20 cellular contexts compared by ENCODE assay signal in the genomic region with DNA sequence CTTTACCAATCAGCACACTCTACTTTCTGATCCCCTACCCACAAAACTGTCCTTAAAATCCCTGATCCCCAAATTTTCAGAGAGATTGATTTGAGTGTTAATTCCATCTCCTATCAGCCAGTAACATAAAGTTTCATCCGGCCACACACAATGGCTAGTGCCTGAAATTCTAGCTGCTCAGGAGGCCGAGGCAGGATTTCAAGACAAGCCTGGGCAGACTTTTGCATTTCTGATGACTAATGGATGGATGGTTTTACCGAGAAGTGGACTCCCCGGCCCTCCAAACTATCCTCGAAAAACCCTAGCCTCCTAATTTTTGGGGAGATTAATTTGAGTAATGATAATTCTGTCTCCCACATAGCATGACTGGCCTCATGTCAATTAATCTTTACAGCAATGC.
DNase-seq lines count a peak whose midpoint lies in the region; ATAC-seq and TF ChIP-seq lines count a peak whose summit lies in the region.
"Had no signal": no experiment of that assay in that cellular context is flagged by ENCODE, and none has a peak within 500 bp of the region (broad histone marks: within the 10 kb centered on the region; RNA-seq: fewer than 3 reads in every experiment).

No MANE protein-coding gene starts in this region.

- ATAC-seq in RWPE2 (ENCODE audit: low read depth), result peak; percentile 80; the same call in 2 of the 3 replicates
- ATAC-seq in activated T-helper 17 cell treated with anti-CD3 and anti-CD28 coated beads, Interleukin-2, amount 50 U/mL, for 72 hours (replicated peaks), result no peak
- ATAC-seq in left lung, result no peak

- no peaks in the 10 kb centered on the region for H3K36me3 Mint-ChIP-seq in activated T-helper 17 cell treated with anti-CD3 and anti-CD28 coated beads, Interleukin-2, amount 50 U/mL, for 72 hours (ENCODE audit: low read depth)
- no peaks in the 10 kb centered on the region for H3K36me3 Mint-ChIP-seq in glutamatergic neuron (ENCODE audit: unreplicated experiment)
- H3K36me3 Mint-ChIP-seq: IgD-negative memory B cell had no signal

- no peaks in the 10 kb centered on the region for H3K4me1 Mint-ChIP-seq in activated T-helper 17 cell treated with anti-CD3 and anti-CD28 coated beads, Interleukin-2, amount 50 U/mL, for 72 hours
- peaks cover 2% of the 10 kb centered on the region for H3K4me1 Mint-ChIP-seq in glutamatergic neuron (ENCODE audit: low read depth, unreplicated experiment)
- H3K4me1 Mint-ChIP-seq: IgD-negative memory B cell had no signal

- H3K4me1 ChIP-seq in A673 (ENCODE audit: insufficient read depth, low read length, poor library complexity, severe bottlenecking) (peaks cover 48% of the 10 kb centered on the region), RWPE2 (ENCODE audit: insufficient read depth, poor library complexity, severe bottlenecking) (no peaks in the 10 kb centered on the region), left lung (no peaks in the 10 kb centered on the region)

- H3K9me3 Mint-ChIP-seq in activated T-helper 17 cell treated with anti-CD3 and anti-CD28 coated beads, Interleukin-2, amount 50 U/mL, for 72 hours, result no peaks in the 10 kb centered on the region
- no peaks in the 10 kb centered on the region for H3K9me3 Mint-ChIP-seq in glutamatergic neuron (ENCODE audit: unreplicated experiment)
- H3K9me3 Mint-ChIP-seq: IgD-negative memory B cell had no signal

- peaks cover 5% of the 10 kb centered on the region for H3K27me3 Mint-ChIP-seq in activated T-helper 17 cell treated with anti-CD3 and anti-CD28 coated beads, Interleukin-2, amount 50 U/mL, for 72 hours
- H3K27me3 Mint-ChIP-seq in glutamatergic neuron (ENCODE audit: unreplicated experiment), result no peaks in the 10 kb centered on the region

- no TSS peak for BruUV-seq in A673 (replicated peaks; lab: Mats Ljungman, UMichigan)

- H3K27ac ChIP-seq in A673 (ENCODE audit: low read depth, low read length, poor library complexity, severe bottlenecking), result peak overlapping the region; percentile 99
- H3K27ac ChIP-seq in RWPE2 (ENCODE audit: poor library complexity, severe bottlenecking), result no peak overlapping the region
- H3K27ac ChIP-seq in left lung, result no peak overlapping the region

- H3K27me3 ChIP-seq in A673 (replicated peaks; ENCODE audit: insufficient read depth, low read depth, low read length, poor library complexity) (no peaks in the 10 kb centered on the region), RWPE2 (ENCODE audit: insufficient read depth, poor library complexity, severe bottlenecking) (no peaks in the 10 kb centered on the region), left lung (no peaks in the 10 kb centered on the region)

- POLR2A ChIA-PET in A673 (lab: Charles Lee; ENCODE audit: low non-redundant PET), result no interaction called here

- H3K9me3 ChIP-seq in A673 (ENCODE audit: low read depth, low read length, poor library complexity, severe bottlenecking), result peaks cover 15% of the 10 kb centered on the region
- no peaks in the 10 kb centered on the region for H3K9me3 ChIP-seq in RWPE2 (ENCODE audit: severe bottlenecking)
- no peaks in the 10 kb centered on the region for H3K9me3 ChIP-seq in left lung

- TF ChIP-seq CTCF in A673 (conservative IDR thresholded peaks at IDR 0.05; ENCODE audit: low read depth, low read length) (no peak), RWPE2 (IDR thresholded peaks at IDR 0.05; ENCODE audit: poor library complexity, severe bottlenecking) (no peak), epithelial cell of esophagus (IDR thresholded peaks at IDR 0.05; ENCODE audit: insufficient read depth, low read depth, low read length, missing control alignments) (no peak), glutamatergic neuron (IDR thresholded peaks at IDR 0.05; ENCODE audit: partially characterized antibody, unreplicated experiment) (no peak), left lung (IDR thresholded peaks at IDR 0.05) (no peak)

- H3K36me3 ChIP-seq in A673 (ENCODE audit: insufficient read depth, low read length, poor library complexity, severe bottlenecking) (peaks cover 8% of the 10 kb centered on the region), RWPE2 (ENCODE audit: low read depth) (no peaks in the 10 kb centered on the region), left lung (no peaks in the 10 kb centered on the region)

- no peak overlapping the region for H3K4me3 Mint-ChIP-seq in activated T-helper 17 cell treated with anti-CD3 and anti-CD28 coated beads, Interleukin-2, amount 50 U/mL, for 72 hours
- H3K4me3 Mint-ChIP-seq in glutamatergic neuron (ENCODE audit: unreplicated experiment), result no peak overlapping the region
- H3K4me3 Mint-ChIP-seq: IgD-negative memory B cell had no signal

- no peak overlapping the region for H3K27ac Mint-ChIP-seq in activated T-helper 17 cell treated with anti-CD3 and anti-CD28 coated beads, Interleukin-2, amount 50 U/mL, for 72 hours
- no peak overlapping the region for H3K27ac Mint-ChIP-seq in glutamatergic neuron (ENCODE audit: unreplicated experiment)
- H3K27ac Mint-ChIP-seq: IgD-negative memory B cell had no signal

- intact Hi-C loops in A673 (cut with micrococcal nuclease; ENCODE audit: unreplicated experiment), result loop anchor here (5.0 to 10.0 kb wide), 5 partner anchors 194 to 1741 kb away; no protein-coding TSS in a partner anchor
- intact Hi-C loops in left lung (cut with DNase I), result no loop called here

- CTCF ChIA-PET in A673 (lab: Charles Lee), result no interaction called here

- peak; percentile 37 for DNase-seq in A673 (ENCODE audit: low spot score)
- DNase-seq in HPDE6-E6E7 (ENCODE audit: extremely low spot score), result peak; percentile 44
- no peak for DNase-seq in RWPE2 (ENCODE audit: low spot score)
- DNase-seq in epithelial cell of esophagus (ENCODE audit: low read depth), result peak; percentile 63
- DNase-seq in HUDEP-2 (lab: John Stamatoyannopoulos, UW; ENCODE audit: unreplicated experiment in 76 of 76), result no peak
- DNase-seq in glutamatergic neuron, result no peak
- no peak for DNase-seq in left lung
- DNase-seq: 8988T, DMS153, DND-41, MV-4-11, NCI-H1105, NCI-H146, NCI-H1930, NCI-H2107, NCI-H524, NCI-H748 treated with DMSO at 0.1 percent for 48 hours, SHP77 had no signal

- H3K4me3 ChIP-seq in A673 (ENCODE audit: low read depth, low read length, poor library complexity, severe bottlenecking), result no peak overlapping the region
- H3K4me3 ChIP-seq in RWPE2 (ENCODE audit: severe bottlenecking), result no peak overlapping the region
- no peak overlapping the region for H3K4me3 ChIP-seq in epithelial cell of esophagus (ENCODE audit: low read length)
- H3K4me3 ChIP-seq in left lung, result no peak overlapping the region

Comparison
In these comparisons a context has a peak if more than half of its experiments do, and no peak if none do; other contexts are left out.
1. DNase-seq: peak in A673 (single experiment), HPDE6-E6E7 (single experiment) and epithelial cell of esophagus (single experiment); none in RWPE2 (single experiment), HUDEP-2 (0 of 76), glutamatergic neuron (single experiment) and left lung (0 of 2).